In the genomic region with DNA sequence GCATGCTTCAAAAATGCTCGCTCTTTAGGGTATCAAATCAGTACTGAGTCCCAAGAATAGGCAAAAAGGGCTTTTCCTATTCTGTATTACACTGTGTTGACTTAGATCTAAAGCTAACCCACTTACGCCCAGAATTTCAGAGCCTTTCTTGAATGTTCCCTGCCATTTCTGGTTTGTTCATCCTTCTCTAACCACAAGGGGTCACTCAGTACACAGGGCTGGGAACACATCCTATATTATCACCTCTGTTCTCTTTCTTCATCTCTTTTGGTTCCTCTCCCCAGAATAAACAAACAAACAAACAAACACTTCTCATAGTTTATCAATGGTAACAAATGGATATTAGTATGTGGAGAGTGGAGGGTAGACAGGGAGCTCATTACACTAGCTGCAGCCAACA, we compare ENCODE assay signal across 8 cellular contexts. TPM values are rescaled to one million over a fixed set of nuclear protein-coding genes. Genes with fewer than 3 reads are reported as not detected.
DNase-seq lines count a peak whose midpoint lies in the region; ATAC-seq and TF ChIP-seq lines count a peak whose summit lies in the region.

No MANE protein-coding gene starts in this region.

- H3K18ac ChIP-seq in neuronal stem cell (ENCODE audit: low read length): no peak overlapping the region

- H3K4me3 Mint-ChIP-seq in CD8-positive, alpha-beta T cell: no peak overlapping the region

- no peak overlapping the region for H3K9ac ChIP-seq in neuronal stem cell (ENCODE audit: low read depth, low read length, poor library complexity)

- no peak overlapping the region for H4K8ac ChIP-seq in neuronal stem cell (ENCODE audit: low read depth, low read length)

- H3K4me1 Mint-ChIP-seq in CD8-positive, alpha-beta T cell (ENCODE audit: low read depth): no peaks in the 10 kb centered on the region

- POLR2A ChIA-PET in CD8-positive, alpha-beta T cell (lab: Charles Lee): no interaction called here

- H3K14ac ChIP-seq in neuronal stem cell (ENCODE audit: low read length): no peak overlapping the region

- H3K4ac ChIP-seq in neuronal stem cell (ENCODE audit: low read length): no peak overlapping the region

- TF ChIP-seq CTCF in GM12873 (IDR thresholded peaks at IDR 0.05; ENCODE audit: insufficient read depth, low read depth, low read length, missing control alignments): peak; percentile 60
- TF ChIP-seq CTCF in dorsolateral prefrontal cortex (IDR thresholded peaks at IDR 0.05 in 54 of 56, conservative IDR thresholded peaks at IDR 0.05 in 2 of 56; ENCODE audit: low read depth in 1 of 56, partially characterized antibody in 56 of 56): peak in 51 of 56 donors; percentile 15 to 64 (median 44)
- TF ChIP-seq CTCF in CD8-positive, alpha-beta T cell (IDR thresholded peaks at IDR 0.05): no peak

- DNase-seq in ACHN (peak; percentile 21), NCI-H345 (lab: John Stamatoyannopoulos, UW) (peak; percentile 13), dorsolateral prefrontal cortex (no peak), neuronal stem cell (ENCODE audit: low spot score) (peak; percentile 12)
- no peak for DNase-seq in stimulated activated naive CD4-positive, alpha-beta T cell treated with Interleukin-2 at 50 U/mL for 16 hours (lab: John Stamatoyannopoulos, UW)
- DNase-seq in CD8-positive, alpha-beta T cell: no peak

- H3K9me3 ChIP-seq in neuronal stem cell (replicated peaks in 1 of 2; ENCODE audit: control insufficient read depth in 2 of 2, insufficient read depth in 1 of 2, low read depth in 1 of 2, low read length in 2 of 2): no peaks in the 10 kb centered on the region
- H3K9me3 ChIP-seq in CD8-positive, alpha-beta T cell (ENCODE audit: low read length): no peaks in the 10 kb centered on the region

- no peak overlapping the region for H2BK12ac ChIP-seq in neuronal stem cell (ENCODE audit: low read length)

- no peak overlapping the region for H2AK5ac ChIP-seq in neuronal stem cell (ENCODE audit: low read depth, low read length)

- ATAC-seq in HG03520 (IDR thresholded peaks at IDR 0.05; ENCODE audit: unreplicated experiment): no peak
- no peak for ATAC-seq in CD8-positive, alpha-beta T cell

- no peak overlapping the region for H2AFZ ChIP-seq in neuronal stem cell (ENCODE audit: low read length)

- CTCF ChIA-PET in CD8-positive, alpha-beta T cell (lab: Charles Lee): no interaction called here

- no peaks in the 10 kb centered on the region for H3K36me3 Mint-ChIP-seq in CD8-positive, alpha-beta T cell

- peaks cover 0 to 94% (median 22%) of the 10 kb centered on the region in 45 donors for H3K27me3 ChIP-seq in dorsolateral prefrontal cortex
- peaks cover 0 to 5% (median 0%) of the 10 kb centered on the region in 3 experiments for H3K27me3 ChIP-seq in neuronal stem cell (ENCODE audit: control insufficient read depth in 3 of 3, insufficient read depth in 3 of 3, low read depth in 1 of 3, low read length in 3 of 3)
- no peaks in the 10 kb centered on the region for H3K27me3 ChIP-seq in CD8-positive, alpha-beta T cell (ENCODE audit: insufficient read depth, low read length)

- WGBS in neuronal stem cell (ENCODE audit: extremely low coverage in 2 of 2, insufficient read length in 2 of 2, insufficient replicate concordance in 1 of 2), 2 donors: no CpG with 5 or more reads among the region's 2 CpGs

- H3K79me1 ChIP-seq in neuronal stem cell (ENCODE audit: low read depth, low read length): no peaks in the 10 kb centered on the region

- in situ Hi-C loops in ACHN (cut with HindIII; ENCODE audit: low pct_ligation_motif_present, low pct_unique_long_range_greater_than_20kb, low sequenced_read_pairs): no loop called here

- no peak overlapping the region for H2BK5ac ChIP-seq in neuronal stem cell (ENCODE audit: low read length)

- H3K27ac ChIP-seq in dorsolateral prefrontal cortex: no peak overlapping the region
- no peak overlapping the region for H3K27ac ChIP-seq in neuronal stem cell (replicated peaks; ENCODE audit: low read length)
- H3K27ac ChIP-seq in CD8-positive, alpha-beta T cell (ENCODE audit: low read depth, low read length): no peak overlapping the region

- no peaks in the 10 kb centered on the region for H3K4me1 ChIP-seq in neuronal stem cell (ENCODE audit: control insufficient read depth in 2 of 2, insufficient read depth in 1 of 2, low read depth in 1 of 2, low read length in 2 of 2)
- no peaks in the 10 kb centered on the region for H3K4me1 ChIP-seq in CD8-positive, alpha-beta T cell (ENCODE audit: insufficient read depth, low read length)

- no peak overlapping the region for H3K4me2 ChIP-seq in neuronal stem cell (ENCODE audit: insufficient read depth, low read length, poor library complexity, severe bottlenecking)

- H3K23ac ChIP-seq in neuronal stem cell (ENCODE audit: low read depth, low read length, poor library complexity): no peak overlapping the region

- H3K27ac Mint-ChIP-seq in CD8-positive, alpha-beta T cell: no peak overlapping the region

- no peak overlapping the region for H3K4me3 ChIP-seq in dorsolateral prefrontal cortex
- H3K4me3 ChIP-seq in neuronal stem cell (ENCODE audit: low read length in 2 of 2): no peak overlapping the region
- H3K4me3 ChIP-seq in CD8-positive, alpha-beta T cell (ENCODE audit: low read depth, low read length): no peak overlapping the region

- H3K9me3 Mint-ChIP-seq in CD8-positive, alpha-beta T cell: no peaks in the 10 kb centered on the region

- H2BK120ac ChIP-seq in neuronal stem cell (ENCODE audit: low read depth, low read length): no peak overlapping the region

- no peak overlapping the region for H2BK15ac ChIP-seq in neuronal stem cell (ENCODE audit: low read length)

- no peaks in the 10 kb centered on the region for H3K36me3 ChIP-seq in neuronal stem cell (replicated peaks in 1 of 2; ENCODE audit: control insufficient read depth in 2 of 2, insufficient read depth in 2 of 2, low read length in 2 of 2)
- no peaks in the 10 kb centered on the region for H3K36me3 ChIP-seq in CD8-positive, alpha-beta T cell (ENCODE audit: insufficient read depth, low read length)

- H4K91ac ChIP-seq in neuronal stem cell (ENCODE audit: low read depth, low read length, poor library complexity): no peak overlapping the region

- H3K27me3 Mint-ChIP-seq in CD8-positive, alpha-beta T cell (ENCODE audit: low read depth): peaks cover 4% of the 10 kb centered on the region

- intact Hi-C loops in dorsolateral prefrontal cortex (cut with DNase I): loop anchor here in 1 of 2 donors (10.0 kb wide), 1 partner anchor 869 kb away; no protein-coding TSS in a partner anchor
- intact Hi-C loops in CD8-positive, alpha-beta T cell (cut with DNase I, micrococcal nuclease): loop anchor here (10.0 kb wide), 2 partner anchors 749 to 869 kb away; a partner anchor contains a TSS

RNA-seq across cellular contexts. Expression of a gene that starts 25.5 kb away (rescaled TPM):
- 10 to 100 TPM in 5 of 120 experiments, 1 to 10 TPM in 115; 3.5 to 13.1 (median 5.9) TPM for total RNA-seq in dorsolateral prefrontal cortex
- polyA plus RNA-seq in neuronal stem cell (2013, experiment 1 of 2): 5.0 TPM
- 4.8 TPM for polyA plus RNA-seq in neuronal stem cell (2013, experiment 2 of 2)
- 1 to 10 TPM; 8.3 to 8.4 TPM for total RNA-seq in CD8-positive, alpha-beta T cell

Comparison
In these comparisons a context has a peak if more than half of its experiments do, and no peak if none do; other contexts are left out.
1. DNase-seq: peak in ACHN (single experiment), NCI-H345 (single experiment) and neuronal stem cell (single experiment); none in dorsolateral prefrontal cortex (0 of 10), stimulated activated naive CD4-positive, alpha-beta T cell treated with Interleukin-2 at 50 U/mL for 16 hours (single experiment) and CD8-positive, alpha-beta T cell (0 of 7).